ENCODE assay signal across 30 cellular contexts in genomic region chr10:128929905-128930304, GRCh38.
"Had no signal": no experiment of that assay in that cellular context is flagged by ENCODE, and none has a peak within 500 bp of the region (broad histone marks: within the 10 kb centered on the region; RNA-seq: fewer than 3 reads in every experiment).

No MANE protein-coding gene starts in this region.

- H3K27me3 ChIP-seq: brain microvascular endothelial cell, cardiac muscle cell, MG63 had no signal

- H3K4me3 Mint-ChIP-seq: activated CD4-positive, alpha-beta memory T cell treated with anti-CD3 and anti-CD28 coated beads, Interleukin-2, amount 10 ng/mL, durations not matched to agents 7 days and 5 days; activated CD4-positive, alpha-beta T cell treated with anti-CD3 and anti-CD28 coated beads for 36 hours; activated naive CD4-positive, alpha-beta T cell treated with anti-CD3 and anti-CD28 coated beads for 36 hours; activated naive CD8-positive, alpha-beta T cell; activated T-helper 17 cell treated with anti-CD3 and anti-CD28 coated beads, Interleukin-2, amount 50 U/mL, for 72 hours; T-helper 17 cell had no signal

- H3K27ac ChIP-seq: brain microvascular endothelial cell, cardiac muscle cell, KMS-11 had no signal

- H3K27ac Mint-ChIP-seq: activated CD4-positive, alpha-beta memory T cell treated with anti-CD3 and anti-CD28 coated beads, Interleukin-2, amount 10 ng/mL, durations not matched to agents 7 days and 5 days; activated CD4-positive, alpha-beta T cell treated with anti-CD3 and anti-CD28 coated beads for 36 hours; activated naive CD4-positive, alpha-beta T cell treated with anti-CD3 and anti-CD28 coated beads for 36 hours; activated naive CD8-positive, alpha-beta T cell; activated T-helper 17 cell treated with anti-CD3 and anti-CD28 coated beads, Interleukin-2, amount 50 U/mL, for 72 hours; T-helper 17 cell had no signal

- H3K36me3 ChIP-seq: brain microvascular endothelial cell, cardiac muscle cell, MG63 had no signal

- H3K4me1 Mint-ChIP-seq: activated T-helper 17 cell treated with anti-CD3 and anti-CD28 coated beads, Interleukin-2, amount 50 U/mL, for 72 hours; T-helper 17 cell had no signal

- H3K9ac ChIP-seq: KMS-11 had no signal

- ATAC-seq: activated CD4-positive, alpha-beta T cell treated with anti-CD3 and anti-CD28 coated beads for 36 hours; activated T-helper 17 cell treated with anti-CD3 and anti-CD28 coated beads, Interleukin-2, amount 50 U/mL, for 72 hours; HepG2; Panc1; T-helper 17 cell had no signal

- H3K36me3 Mint-ChIP-seq: activated naive CD8-positive, alpha-beta T cell had no signal

- H3K4me2 ChIP-seq: KMS-11 had no signal

- DNase-seq: activated CD4-positive, alpha-beta memory T cell treated with anti-CD3 and anti-CD28 coated beads, Interleukin-2, amount 10 ng/mL, durations not matched to agents 7 days and 5 days; activated CD4-positive, alpha-beta T cell treated with anti-CD3 and anti-CD28 coated beads for 36 hours; activated CD4-positive, alpha-beta T cell treated with anti-CD3 and anti-CD28 coated beads, Interleukin-2, amount 50 U/mL, for 1 hour; activated gamma-delta T cell; activated naive CD4-positive, alpha-beta T cell treated with anti-CD3 and anti-CD28 coated beads for 36 hours; activated T-cell treated with anti-CD3 and anti-CD28 coated beads for 4 hours; activated T-cell treated with anti-CD3 and anti-CD28 coated beads, Interleukin-2, amount 50 U/mL, for 48 hours; amygdala; brain microvascular endothelial cell; MV-4-11; NCI-H1105; NCI-H1436; NCI-H1694 treated with DMSO at 0.1 percent for 48 hours; NCI-H2029 treated with DMSO at 0.1 percent for 48 hours; NCI-H2227 treated with DMSO at 0.1 percent for 48 hours; NCI-H446 treated with DMSO at 0.1 percent for 48 hours; NCI-H524 treated with DMSO at 0.1 percent for 48 hours; NK-92 treated with Interleukin-12 subunit alpha and Interleukin-12 subunit beta, amount 100 ng/mL, for 24 hours; OCI-M1; RPMI8226; SHP77; T-helper 17 cell; T-helper 9 cell had no signal

- H3K4me3 ChIP-seq: cardiac muscle cell had no signal

- H3K9me3 Mint-ChIP-seq: activated naive CD4-positive, alpha-beta T cell treated with anti-CD3 and anti-CD28 coated beads for 36 hours had no signal

- H3K9me3 ChIP-seq: MG63 had no signal

- H3K27me3 Mint-ChIP-seq: activated CD4-positive, alpha-beta memory T cell treated with anti-CD3 and anti-CD28 coated beads, Interleukin-2, amount 10 ng/mL, durations not matched to agents 7 days and 5 days had no signal
